ENCODE assay signal across 2 cellular contexts in genomic region chr1:214537219-214537618, GRCh38.
TF ChIP-seq lines count a peak whose summit lies in the region.

No MANE protein-coding gene starts in this region.

TF ChIP-seq in HEK293, 187 proteins besides CTCF, POLR2A, EP300 and RAD21:
- TF ChIP-seq ZNF704 (tag by site-specific recombination; IDR thresholded peaks at IDR 0.05) (no peak), ZNF692 (tag by site-specific recombination; IDR thresholded peaks at IDR 0.05) (no peak), ZBTB6 (tag by site-specific recombination; IDR thresholded peaks at IDR 0.05) (peak; percentile 80; the same call in 1 of the 2 replicates), ZNF341 (tag by site-specific recombination; IDR thresholded peaks at IDR 0.05; ENCODE audit: low read depth) (no peak), PRDM1 (tag by site-specific recombination; IDR thresholded peaks at IDR 0.05) (peak; percentile 47; the same call in 1 of the 2 replicates), ZNF571 (tag by site-specific recombination; IDR thresholded peaks at IDR 0.05) (no peak), ZNF514 (tag by site-specific recombination; IDR thresholded peaks at IDR 0.05) (no peak), ZNF791 (tag by site-specific recombination; IDR thresholded peaks at IDR 0.05) (no peak), FEZF1 (tag by site-specific recombination; IDR thresholded peaks at IDR 0.05) (peak; percentile 45; the same call in 1 of the 2 replicates), GLI2 (tag by site-specific recombination; IDR thresholded peaks at IDR 0.05; ENCODE audit: borderline replicate concordance, low read depth) (no peak), YY2 (tag by site-specific recombination; IDR thresholded peaks at IDR 0.05) (no peak), ZNF248 (tag by site-specific recombination; IDR thresholded peaks at IDR 0.05) (no peak), ZNF398 (tag by site-specific recombination; IDR thresholded peaks at IDR 0.05) (no peak), ZBTB44 (tag by site-specific recombination; IDR thresholded peaks at IDR 0.05) (0 out of 2 replicates have a peak, but pooled peaks have one; percentile 40), ZNF513 (tag by site-specific recombination; IDR thresholded peaks at IDR 0.05) (peak; percentile 28; the same call in 1 of the 2 replicates)

TF ChIP-seq in GM12878, 131 proteins besides CTCF, POLR2A, EP300 and RAD21:
- TF ChIP-seq MLLT1 (IDR thresholded peaks at IDR 0.05) (0 out of 2 replicates have a peak, but pooled peaks have one; percentile 21), KLF5 (IDR thresholded peaks at IDR 0.05; ENCODE audit: partially characterized antibody) (no peak)
